ENCODE assay signal across 15 cellular contexts in the genomic region with DNA sequence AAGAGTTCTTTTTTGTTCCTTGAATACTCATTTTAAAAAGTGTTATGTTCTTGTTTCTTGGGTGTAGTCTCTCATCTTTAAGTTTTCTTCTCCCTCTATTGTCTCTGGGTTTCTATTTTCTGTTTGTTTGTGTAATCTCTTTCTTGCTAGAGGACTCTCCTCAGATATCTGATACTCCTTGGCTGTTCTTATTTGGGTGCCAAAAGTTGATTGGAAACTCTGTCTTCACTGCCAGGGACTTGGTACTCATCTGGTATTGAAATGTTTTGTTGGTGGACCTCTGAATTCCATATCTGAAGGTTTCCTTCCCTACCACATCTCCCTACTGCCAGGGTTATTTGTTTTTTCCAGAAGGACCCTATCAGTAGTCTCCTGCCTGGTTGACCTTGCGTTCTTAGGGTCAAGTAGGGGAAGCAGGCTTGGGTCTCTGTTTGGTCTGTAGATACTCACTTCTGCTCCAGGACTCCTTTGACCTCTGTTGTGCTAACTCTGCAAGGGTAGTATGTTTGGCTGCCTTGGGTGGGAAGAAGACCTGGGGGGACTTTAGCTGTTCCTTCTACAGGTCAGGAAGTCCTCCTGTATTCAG.
"Had no signal": no experiment of that assay in that cellular context is flagged by ENCODE, and none has a peak within 500 bp of the region (broad histone marks: within the 10 kb centered on the region; RNA-seq: fewer than 3 reads in every experiment).

No MANE protein-coding gene starts in this region.

- H3K27ac ChIP-seq: ascending aorta, gastrocnemius medialis, sigmoid colon, suprapubic skin, upper lobe of right lung had no signal

- H3K36me3 ChIP-seq: ascending aorta, gastrocnemius medialis, sigmoid colon, suprapubic skin, upper lobe of right lung had no signal

- H3K4me3 Mint-ChIP-seq: activated T-cell treated with anti-CD3 and anti-CD28 coated beads, Interleukin-2, amount 50 U/mL, for 4 hours had no signal

- H3K27me3 ChIP-seq: ascending aorta, gastrocnemius medialis, heart right ventricle, sigmoid colon, suprapubic skin, upper lobe of right lung had no signal

- ATAC-seq: activated T-cell treated with anti-CD3 and anti-CD28 coated beads, Interleukin-2, amount 50 U/mL, for 4 hours; gastrocnemius medialis; heart right ventricle; left lobe of liver; upper lobe of right lung had no signal

- H3K9me3 ChIP-seq: ascending aorta, gastrocnemius medialis, heart right ventricle, sigmoid colon, suprapubic skin, upper lobe of right lung had no signal

- H3K9me3 Mint-ChIP-seq: activated T-cell treated with anti-CD3 and anti-CD28 coated beads, Interleukin-2, amount 50 U/mL, for 4 hours had no signal

- DNase-seq: activated CD4-positive, alpha-beta T cell treated with anti-CD3 and anti-CD28 coated beads for 48 hours; activated naive CD4-positive, alpha-beta T cell; activated T-cell treated with anti-CD3 and anti-CD28 coated beads, Interleukin-2, amount 50 U/mL, for 4 hours; gastrocnemius medialis; heart right ventricle; islet precursor cell; mesenchymal stem cell; sigmoid colon; stimulated activated CD4-positive, alpha-beta T cell treated with anti-CD3 and anti-CD28 coated beads, Interleukin-2, amount 100 ng/mL, for 24 hours; stimulated activated naive CD4-positive, alpha-beta T cell treated with Interleukin-2 at 50 U/mL for 16 hours; T-helper 9 cell; upper lobe of right lung had no signal

- H3K4me3 ChIP-seq: ascending aorta, gastrocnemius medialis, heart right ventricle, sigmoid colon, suprapubic skin, upper lobe of right lung had no signal
